18 cellular contexts compared by ENCODE assay signal in genomic region chr11:44361883-44362282, GRCh38. TPM values are rescaled to one million over a fixed set of nuclear protein-coding genes. Genes with fewer than 3 reads are reported as not detected.
DNase-seq lines count a peak whose midpoint lies in the region; ATAC-seq, FAIRE-seq and TF ChIP-seq lines count a peak whose summit lies in the region.
"Had no signal": no experiment of that assay in that cellular context is flagged by ENCODE, and none has a peak within 500 bp of the region (broad histone marks: within the 10 kb centered on the region; RNA-seq: fewer than 3 reads in every experiment).

No MANE protein-coding gene starts in this region.

- intact Hi-C loops in thyroid gland (cut with DNase I), result no loop called here

- TF ChIP-seq CTCF in foreskin fibroblast (IDR thresholded peaks at IDR 0.05; ENCODE audit: low read depth, low read length) (no peak), thyroid gland (IDR thresholded peaks at IDR 0.05) (no peak)

- WGBS in thyroid gland, 2 donors, result 13 to 23% methylated on average over 15 of the region's 15 CpGs

- ATAC-seq in natural killer cell treated with Interleukin-12 subunit alpha and Interleukin-12 subunit beta and Interleukin-15 and Interleukin-18, amount 100 ng/mL, for 72 hours, result no peak
- ATAC-seq: GM12878, Panc1 had no signal

- H3K4me1 ChIP-seq in adipocyte (ENCODE audit: control insufficient read depth, insufficient read depth, low read length) (peaks cover 4% of the 10 kb centered on the region), thyroid gland (peaks cover 25 to 42% of the 10 kb centered on the region in 2 donors)

- peak overlapping the region; percentile 40 for H3K4me3 ChIP-seq in adipocyte (ENCODE audit: low read length)
- H3K4me3 ChIP-seq in foreskin fibroblast (ENCODE audit: low read depth in 1 of 2, low read length in 2 of 2), result no peak overlapping the region
- H3K4me3 ChIP-seq in thyroid gland (replicated peaks in 1 of 3), result peak overlapping the region in 2 of 3 donors; percentile 4 to 15
- H3K4me3 ChIP-seq: GM12878, MG63 had no signal

- H3K36me3 Mint-ChIP-seq in natural killer cell treated with Interleukin-12 subunit alpha and Interleukin-12 subunit beta and Interleukin-15 and Interleukin-18, amount 100 ng/mL, for 72 hours, result no peaks in the 10 kb centered on the region

- H3K27me3 ChIP-seq in adipocyte (replicated peaks; ENCODE audit: control insufficient read depth, insufficient read depth, low read length) (peaks cover 78% of the 10 kb centered on the region), thyroid gland (no peaks in the 10 kb centered on the region)
- H3K27me3 ChIP-seq: MG63 had no signal

- no peaks in the 10 kb centered on the region for H3K4me1 Mint-ChIP-seq in natural killer cell treated with Interleukin-12 subunit alpha and Interleukin-12 subunit beta and Interleukin-15 and Interleukin-18, amount 100 ng/mL, for 72 hours (ENCODE audit: low read depth in 2 of 2)

- peak; percentile 18 for DNase-seq in EH (ENCODE audit: low read depth)
- DNase-seq in adipocyte (ENCODE audit: low read depth), result peak; percentile 80
- DNase-seq in foreskin fibroblast, result peak; percentile 6 to 26
- peak; percentile 69 to 74 for DNase-seq in thyroid gland
- DNase-seq in GM12891 (ENCODE audit: insufficient read length, low spot score), result no peak
- no peak for DNase-seq in HK-2 (ENCODE audit: unreplicated experiment)
- DNase-seq in natural killer cell treated with Interleukin-12 subunit alpha and Interleukin-12 subunit beta and Interleukin-15 and Interleukin-18, amount 100 ng/mL, for 72 hours (ENCODE audit: low spot score), result no peak
- DNase-seq: C1 segment of cervical spinal cord, KG1, MG63, NCI-H1105 treated with DMSO at 0.1 percent for 48 hours, NCI-H187 treated with DMSO at 0.1 percent for 48 hours, NCI-H2171 treated with DMSO at 0.1 percent for 48 hours, NCI-H510A, SHP77 had no signal

- H3K27ac ChIP-seq in thyroid gland, result peak overlapping the region; percentile 46 to 83 (median 63)

- no peak overlapping the region for H3K4me3 Mint-ChIP-seq in natural killer cell treated with Interleukin-12 subunit alpha and Interleukin-12 subunit beta and Interleukin-15 and Interleukin-18, amount 100 ng/mL, for 72 hours

- TF ChIP-seq POLR2A in thyroid gland (IDR thresholded peaks at IDR 0.05), result no peak
- no peak for TF ChIP-seq POLR2A in GM12891 (IDR thresholded peaks at IDR 0.05; ENCODE audit: low read depth, low read length)

- H3K27me3 Mint-ChIP-seq in natural killer cell treated with Interleukin-12 subunit alpha and Interleukin-12 subunit beta and Interleukin-15 and Interleukin-18, amount 100 ng/mL, for 72 hours, result peaks cover 9 to 13% of the 10 kb centered on the region in 2 donors

- H3K9me3 ChIP-seq in adipocyte (ENCODE audit: control insufficient read depth, low read length) (peaks cover 15% of the 10 kb centered on the region), thyroid gland (no peaks in the 10 kb centered on the region)
- H3K9me3 ChIP-seq: MG63 had no signal

- H3K36me3 ChIP-seq in adipocyte (ENCODE audit: control insufficient read depth, insufficient read depth, low read length, severe bottlenecking), result no peaks in the 10 kb centered on the region
- no peaks in the 10 kb centered on the region for H3K36me3 ChIP-seq in thyroid gland
- H3K36me3 ChIP-seq: MG63 had no signal

- no peak for FAIRE-seq in GM12891 (lab: Jason Lieb, UNC)
- FAIRE-seq: GM12878 had no signal

- no peak overlapping the region for H3K9ac ChIP-seq in adipocyte (ENCODE audit: low read length)

- H3K9me3 Mint-ChIP-seq in natural killer cell treated with Interleukin-12 subunit alpha and Interleukin-12 subunit beta and Interleukin-15 and Interleukin-18, amount 100 ng/mL, for 72 hours, result no peaks in the 10 kb centered on the region

- no peak overlapping the region for H3K27ac Mint-ChIP-seq in natural killer cell treated with Interleukin-12 subunit alpha and Interleukin-12 subunit beta and Interleukin-15 and Interleukin-18, amount 100 ng/mL, for 72 hours

TF ChIP-seq in GM12891, 5 proteins besides CTCF, POLR2A, EP300 and RAD21:
- TF ChIP-seq PAX5 (IDR thresholded peaks at IDR 0.05; ENCODE audit: insufficient read depth, low read length, severe bottlenecking), result no peak
- TF ChIP-seq POLR2AphosphoS5 (IDR thresholded peaks at IDR 0.05; ENCODE audit: low read depth, low read length), result no peak
- no peak for TF ChIP-seq TAF1 (IDR thresholded peaks at IDR 0.05; ENCODE audit: low read depth, low read length)
- no peak for TF ChIP-seq SPI1 (IDR thresholded peaks at IDR 0.05; ENCODE audit: low read depth, low read length)
- no peak for TF ChIP-seq POU2F2 (IDR thresholded peaks at IDR 0.05; ENCODE audit: low read depth, low read length)

RNA-seq across cellular contexts. Expression of gene ALX4, which starts 51.9 kb away (rescaled TPM):
- total RNA-seq in thyroid gland, result under 1 TPM in 2 of 4 donors, not detected in 2; 0.10 to 0.11 TPM
- not detected for polyA plus RNA-seq in GM12891 (2012; ENCODE audit: low read depth, missing spikeins)
- total RNA-seq in natural killer cell treated with Interleukin-12 subunit alpha and Interleukin-12 subunit beta and Interleukin-15 and Interleukin-18, amount 100 ng/mL, for 72 hours, result not detected
- total RNA-seq: GM12878 had no signal
- polyA plus RNA-seq: AG04450, GM12878 had no signal

Comparison
In these comparisons a context has a peak if more than half of its experiments do, and no peak if none do; other contexts are left out.
1. DNase-seq: peak in EH (single experiment), adipocyte (single experiment), foreskin fibroblast (2 of 2) and thyroid gland (2 of 2); none in GM12891 (single experiment), HK-2 (single experiment) and natural killer cell treated with Interleukin-12 subunit alpha and Interleukin-12 subunit beta and Interleukin-15 and Interleukin-18, amount 100 ng/mL, for 72 hours (single experiment).
2. H3K4me3 ChIP-seq: peak in adipocyte (single experiment) and thyroid gland (2 of 3); none in foreskin fibroblast (0 of 2).